Comparison of ENCODE assay signal across 20 cellular contexts in genomic region chr19:39321832-39322176, GRCh38. TPM values are rescaled to one million over a fixed set of nuclear protein-coding genes. Genes with fewer than 3 reads are reported as not detected.
DNase-seq lines count a peak whose midpoint lies in the region; ATAC-seq and TF ChIP-seq lines count a peak whose summit lies in the region.
"Had no signal": no experiment of that assay in that cellular context is flagged by ENCODE, and none has a peak within 500 bp of the region (broad histone marks: within the 10 kb centered on the region; RNA-seq: fewer than 3 reads in every experiment).

No MANE protein-coding gene starts in this region.

- no peak overlapping the region for H3K14ac ChIP-seq in mesenchymal stem cell (ENCODE audit: low read length in 2 of 2)

- no peak overlapping the region for H2AK5ac ChIP-seq in mesenchymal stem cell (ENCODE audit: low read length, severe bottlenecking)

- H3K36me3 ChIP-seq in mesenchymal stem cell (ENCODE audit: control insufficient read depth in 1 of 2, insufficient read depth in 2 of 2, low read depth in 1 of 2, low read length in 2 of 2) = peaks cover 0 to 3% of the 10 kb centered on the region in 2 experiments
- H3K36me3 ChIP-seq: colonic mucosa, stomach, vagina had no signal

- no peak for ATAC-seq in activated CD8-positive, alpha-beta T cell treated with anti-CD3 and anti-CD28 coated beads, Interleukin-2, amount 10 ng/mL, durations not matched to agents 7 days and 5 days
- ATAC-seq in memory B cell (ENCODE audit: low read depth) = no peak

- no peak overlapping the region for H2BK120ac ChIP-seq in mesenchymal stem cell (ENCODE audit: low read depth, low read length)

- peaks cover 23% of the 10 kb centered on the region for H3K36me3 Mint-ChIP-seq in activated naive CD4-positive, alpha-beta T cell treated with anti-CD3 and anti-CD28 coated beads, Interleukin-2, amount 10 ng/mL, durations not matched to agents 7 days and 5 days
- H3K36me3 Mint-ChIP-seq in activated CD8-positive, alpha-beta T cell treated with anti-CD3 and anti-CD28 coated beads, Interleukin-2, amount 10 ng/mL, durations not matched to agents 7 days and 5 days (ENCODE audit: low read depth) = peaks cover 12% of the 10 kb centered on the region
- H3K36me3 Mint-ChIP-seq in memory B cell = peaks cover 8% of the 10 kb centered on the region
- no peaks in the 10 kb centered on the region for H3K36me3 Mint-ChIP-seq in type B pancreatic cell

- no peak for TF ChIP-seq CTCF in type B pancreatic cell (conservative IDR thresholded peaks at IDR 0.05)

- H3K23ac ChIP-seq in mesenchymal stem cell (ENCODE audit: low read length in 2 of 2) = no peak overlapping the region

- no peak overlapping the region for H2BK15ac ChIP-seq in mesenchymal stem cell (ENCODE audit: low read depth, poor library complexity, severe bottlenecking)

- H3K27ac ChIP-seq in mesenchymal stem cell (ENCODE audit: low read length, poor library complexity, severe bottlenecking) = no peak overlapping the region
- H3K27ac ChIP-seq: colonic mucosa, vagina had no signal

- H3K79me1 ChIP-seq in mesenchymal stem cell (replicated peaks; ENCODE audit: low read length, poor library complexity, severe bottlenecking) = no peaks in the 10 kb centered on the region

- peaks cover 7% of the 10 kb centered on the region for H3K4me1 ChIP-seq in mesenchymal stem cell (ENCODE audit: control insufficient read depth, insufficient read depth, low read depth, low read length)
- H3K4me1 ChIP-seq: colonic mucosa had no signal

- no peaks in the 10 kb centered on the region for H3K9me3 Mint-ChIP-seq in activated naive CD4-positive, alpha-beta T cell treated with anti-CD3 and anti-CD28 coated beads, Interleukin-2, amount 10 ng/mL, durations not matched to agents 7 days and 5 days
- H3K9me3 Mint-ChIP-seq in activated CD8-positive, alpha-beta T cell treated with anti-CD3 and anti-CD28 coated beads, Interleukin-2, amount 10 ng/mL, durations not matched to agents 7 days and 5 days (ENCODE audit: insufficient read depth) = no peaks in the 10 kb centered on the region
- H3K9me3 Mint-ChIP-seq in memory B cell = no peaks in the 10 kb centered on the region
- H3K9me3 Mint-ChIP-seq in type B pancreatic cell = no peaks in the 10 kb centered on the region

- H3K9ac ChIP-seq in mesenchymal stem cell (ENCODE audit: low read length) = no peak overlapping the region

- no peak overlapping the region for H3K4me2 ChIP-seq in mesenchymal stem cell (ENCODE audit: low read length, poor library complexity, severe bottlenecking)

- H2BK12ac ChIP-seq in mesenchymal stem cell (ENCODE audit: low read length in 2 of 2) = no peak overlapping the region

- H3K4me1 Mint-ChIP-seq in activated naive CD4-positive, alpha-beta T cell treated with anti-CD3 and anti-CD28 coated beads, Interleukin-2, amount 10 ng/mL, durations not matched to agents 7 days and 5 days = peaks cover 25% of the 10 kb centered on the region
- H3K4me1 Mint-ChIP-seq in activated CD8-positive, alpha-beta T cell treated with anti-CD3 and anti-CD28 coated beads, Interleukin-2, amount 10 ng/mL, durations not matched to agents 7 days and 5 days (ENCODE audit: low read depth) = peaks cover 28% of the 10 kb centered on the region
- H3K4me1 Mint-ChIP-seq in memory B cell (peaks cover 20% of the 10 kb centered on the region), type B pancreatic cell (ENCODE audit: unreplicated experiment) (peaks cover 9% of the 10 kb centered on the region)

- DNase-seq in activated naive CD4-positive, alpha-beta T cell treated with anti-CD3 and anti-CD28 coated beads, Interleukin-2, amount 10 ng/mL, durations not matched to agents 7 days and 5 days = no peak
- no peak for DNase-seq in activated naive CD4-positive, alpha-beta T cell treated with Interleukin-2 at 50 U/mL for 16 hours
- DNase-seq in activated CD8-positive, alpha-beta T cell treated with anti-CD3 and anti-CD28 coated beads, Interleukin-2, amount 10 ng/mL, durations not matched to agents 7 days and 5 days = no peak
- DNase-seq in memory B cell (ENCODE audit: low spot score in 2 of 2) (no peak), type B pancreatic cell (ENCODE audit: extremely low spot score, unreplicated experiment) (no peak), mesenchymal stem cell (no peak), EL (no peak), NOMO-1 (lab: John Stamatoyannopoulos, UW; ENCODE audit: unreplicated experiment in 2 of 2) (no peak)
- DNase-seq: activated CD8-positive, alpha-beta memory T cell treated with anti-CD3 and anti-CD28 coated beads, Interleukin-2, amount 50 U/mL, for 4 hours; colonic mucosa; erythroblast; NCI-H774; stimulated activated CD4-positive, alpha-beta T cell treated with anti-CD3 and anti-CD28 coated beads, Interleukin-12 subunit alpha, Interleukin-12 subunit beta, amount 100 ng/mL, for 4 hours; stomach; WERI-Rb-1 had no signal

- H4K8ac ChIP-seq in mesenchymal stem cell (ENCODE audit: low read length) = no peak overlapping the region

- CTCF ChIA-PET in activated naive CD4-positive, alpha-beta T cell treated with anti-CD3 and anti-CD28 coated beads, Interleukin-2, amount 10 ng/mL, durations not matched to agents 7 days and 5 days (lab: Charles Lee) = interaction anchor here (1.3 kb wide), 1 partner anchor 8 kb away, joined by 3 read pairs; no protein-coding TSS in a partner anchor
- CTCF ChIA-PET in activated CD8-positive, alpha-beta T cell treated with anti-CD3 and anti-CD28 coated beads, Interleukin-2, amount 10 ng/mL, durations not matched to agents 7 days and 5 days (lab: Charles Lee) = interaction anchor here (1.6 kb wide), 1 partner anchor 26 kb away, joined by 3 read pairs; the partner anchor contains the start of gene IFNL1

- H3K4me3 Mint-ChIP-seq in activated naive CD4-positive, alpha-beta T cell treated with anti-CD3 and anti-CD28 coated beads, Interleukin-2, amount 10 ng/mL, durations not matched to agents 7 days and 5 days = peak overlapping the region; percentile 72
- peak overlapping the region; percentile 72 for H3K4me3 Mint-ChIP-seq in activated CD8-positive, alpha-beta T cell treated with anti-CD3 and anti-CD28 coated beads, Interleukin-2, amount 10 ng/mL, durations not matched to agents 7 days and 5 days
- peak overlapping the region; percentile 88 for H3K4me3 Mint-ChIP-seq in memory B cell
- H3K4me3 Mint-ChIP-seq in type B pancreatic cell = peak overlapping the region; percentile 87

- H2BK5ac ChIP-seq in mesenchymal stem cell (ENCODE audit: low read depth, low read length, poor library complexity, severe bottlenecking) = no peak overlapping the region

- no peak overlapping the region for H3K4ac ChIP-seq in mesenchymal stem cell (ENCODE audit: low read depth in 1 of 2, low read length in 2 of 2)

- H3K27ac Mint-ChIP-seq in activated naive CD4-positive, alpha-beta T cell treated with anti-CD3 and anti-CD28 coated beads, Interleukin-2, amount 10 ng/mL, durations not matched to agents 7 days and 5 days = no peak overlapping the region
- H3K27ac Mint-ChIP-seq in activated CD8-positive, alpha-beta T cell treated with anti-CD3 and anti-CD28 coated beads, Interleukin-2, amount 10 ng/mL, durations not matched to agents 7 days and 5 days = peak overlapping the region; percentile 69
- H3K27ac Mint-ChIP-seq in memory B cell (no peak overlapping the region), type B pancreatic cell (no peak overlapping the region)

- H3K27me3 ChIP-seq in mesenchymal stem cell (ENCODE audit: control insufficient read depth in 1 of 2, insufficient read depth in 1 of 2, low read length in 2 of 2) = peaks cover 39 to 42% of the 10 kb centered on the region in 2 experiments
- H3K27me3 ChIP-seq: colonic mucosa, vagina had no signal

- no peaks in the 10 kb centered on the region for H3K9me3 ChIP-seq in mesenchymal stem cell (ENCODE audit: control insufficient read depth, low read length)
- H3K9me3 ChIP-seq: colonic mucosa, stomach, vagina had no signal

- H3K18ac ChIP-seq in mesenchymal stem cell (ENCODE audit: low read depth in 1 of 2, low read length in 2 of 2) = no peak overlapping the region

- no peak overlapping the region for H3K4me3 ChIP-seq in mesenchymal stem cell (ENCODE audit: insufficient read depth in 1 of 2, low read depth in 1 of 2, low read length in 2 of 2)
- H3K4me3 ChIP-seq: colonic mucosa had no signal

- POLR2A ChIA-PET in activated CD8-positive, alpha-beta T cell treated with anti-CD3 and anti-CD28 coated beads, Interleukin-2, amount 10 ng/mL, durations not matched to agents 7 days and 5 days (lab: Charles Lee) = interaction anchor here (0.6 to 2.0 kb wide), 2 partner anchors 14 to 114 kb away, joined by 3 to 9 read pairs; partner anchors contain the start of gene GMFG

- H3K27me3 Mint-ChIP-seq in activated naive CD4-positive, alpha-beta T cell treated with anti-CD3 and anti-CD28 coated beads, Interleukin-2, amount 10 ng/mL, durations not matched to agents 7 days and 5 days = peaks cover 17% of the 10 kb centered on the region
- peaks cover 9% of the 10 kb centered on the region for H3K27me3 Mint-ChIP-seq in activated CD8-positive, alpha-beta T cell treated with anti-CD3 and anti-CD28 coated beads, Interleukin-2, amount 10 ng/mL, durations not matched to agents 7 days and 5 days (ENCODE audit: low read depth)
- H3K27me3 Mint-ChIP-seq in memory B cell (peaks cover 16% of the 10 kb centered on the region), type B pancreatic cell (peaks cover 15% of the 10 kb centered on the region)

- no peak overlapping the region for H2AFZ ChIP-seq in mesenchymal stem cell (ENCODE audit: low read depth, low read length)

- no peak overlapping the region for H4K91ac ChIP-seq in mesenchymal stem cell (ENCODE audit: low read length)

RNA-seq across cellular contexts. Expression of gene LRFN1, which starts 1.1 kb away (rescaled TPM):
- total RNA-seq in activated CD8-positive, alpha-beta T cell treated with anti-CD3 and anti-CD28 coated beads, Interleukin-2, amount 10 ng/mL, durations not matched to agents 7 days and 5 days = 1 to 10 TPM; 8.0 to 8.3 TPM
- total RNA-seq in type B pancreatic cell (ENCODE audit: low replicate concordance) = 3.6 and 5.6 TPM in 2 replicates
- polyA plus RNA-seq in mesenchymal stem cell (2013, experiment 1 of 2) = 0.51 TPM
- polyA plus RNA-seq in mesenchymal stem cell (2013, experiment 2 of 2) = 0.60 TPM
- total RNA-seq: LHCN-M2 had no signal

RNA-seq across cellular contexts. Expression of gene GMFG, which starts 14.0 kb away (rescaled TPM):
- 100 to 1,000 TPM; 471 to 482 TPM for total RNA-seq in activated CD8-positive, alpha-beta T cell treated with anti-CD3 and anti-CD28 coated beads, Interleukin-2, amount 10 ng/mL, durations not matched to agents 7 days and 5 days
- not detected in 2 replicates for total RNA-seq in type B pancreatic cell (ENCODE audit: low replicate concordance)
- 17.1 TPM for polyA plus RNA-seq in mesenchymal stem cell (2013, experiment 1 of 2)
- polyA plus RNA-seq in mesenchymal stem cell (2013, experiment 2 of 2) = 18.1 TPM
- total RNA-seq: HT-29, LHCN-M2 had no signal

RNA-seq across cellular contexts. Expression of gene SAMD4B, which starts 20.4 kb away (rescaled TPM):
- total RNA-seq in activated CD8-positive, alpha-beta T cell treated with anti-CD3 and anti-CD28 coated beads, Interleukin-2, amount 10 ng/mL, durations not matched to agents 7 days and 5 days = 10 to 100 TPM; 43.7 to 44.5 TPM
- 116 and 123 TPM in 2 replicates for total RNA-seq in type B pancreatic cell (ENCODE audit: low replicate concordance)
- polyA plus RNA-seq in mesenchymal stem cell (2013, experiment 1 of 2) = 109 TPM
- 107 TPM for polyA plus RNA-seq in mesenchymal stem cell (2013, experiment 2 of 2)

RNA-seq across cellular contexts. Expression of gene IFNL1, which starts 25.6 kb away (rescaled TPM):
- total RNA-seq in activated CD8-positive, alpha-beta T cell treated with anti-CD3 and anti-CD28 coated beads, Interleukin-2, amount 10 ng/mL, durations not matched to agents 7 days and 5 days = under 1 TPM in 1 of 2 experiments, not detected in 1; 0.29 TPM
- total RNA-seq in type B pancreatic cell (ENCODE audit: low replicate concordance) = not detected in 2 replicates
- not detected for polyA plus RNA-seq in mesenchymal stem cell (2013, experiment 1 of 2)
- not detected for polyA plus RNA-seq in mesenchymal stem cell (2013, experiment 2 of 2)
- total RNA-seq: colonic mucosa, H4, HT-29, LHCN-M2, liver, stomach, vagina had no signal
- polyA plus RNA-seq: liver, stomach had no signal

RNA-seq across cellular contexts. Expression of gene IFNL2, which starts 53.6 kb away (rescaled TPM):
- total RNA-seq in activated CD8-positive, alpha-beta T cell treated with anti-CD3 and anti-CD28 coated beads, Interleukin-2, amount 10 ng/mL, durations not matched to agents 7 days and 5 days = not detected
- total RNA-seq in type B pancreatic cell (ENCODE audit: low replicate concordance) = not detected in 2 replicates
- polyA plus RNA-seq in mesenchymal stem cell (2013, experiment 1 of 2) = not detected
- polyA plus RNA-seq in mesenchymal stem cell (2013, experiment 2 of 2) = not detected
- total RNA-seq: colonic mucosa, H4, HT-29, LHCN-M2, liver, stomach, vagina had no signal
- polyA plus RNA-seq: liver, stomach had no signal

Comparison
In these comparisons a context has a peak if more than half of its experiments do, and no peak if none do; other contexts are left out.
1. RNA of gene GMFG, which starts 14.0 kb away (total RNA-seq): 471 to 482 TPM in activated CD8-positive, alpha-beta T cell treated with anti-CD3 and anti-CD28 coated beads, Interleukin-2, amount 10 ng/mL, durations not matched to agents 7 days and 5 days; not detected in type B pancreatic cell; every median in the first group is over 100 times any median in the second.
2. Peak in every context shown above with its lines, with median percentiles within 50 percentile points of each other: H3K4me3 Mint-ChIP-seq.